In the genomic region with DNA sequence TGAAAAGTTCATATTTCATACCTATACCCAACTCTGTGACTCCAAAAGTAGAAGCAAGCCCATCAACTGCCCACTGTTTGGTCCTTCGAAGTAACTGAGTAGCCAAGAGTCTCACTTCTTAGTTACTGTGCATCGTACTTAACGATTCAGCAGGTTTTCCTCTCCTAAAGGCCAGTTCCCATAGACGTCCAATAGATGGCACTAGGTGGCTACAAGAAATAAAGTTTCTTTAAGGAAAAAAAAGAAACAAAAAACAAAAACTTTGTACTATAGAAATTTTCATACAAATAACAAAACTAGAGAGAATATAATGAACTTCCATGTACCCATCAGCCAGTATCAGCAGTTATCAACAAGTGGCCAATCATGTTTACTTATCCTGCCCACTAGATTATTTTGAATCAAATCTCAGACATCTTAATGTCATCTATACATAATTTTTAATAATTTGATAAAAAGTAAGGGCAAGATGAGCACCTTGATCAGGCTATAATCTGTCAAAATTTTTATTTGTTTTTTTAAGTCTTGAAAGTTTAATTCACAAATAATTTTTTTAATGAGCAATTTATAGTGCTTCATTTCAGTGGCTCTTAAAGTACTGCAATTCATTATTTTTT, we compare ENCODE assay signal across 8 cellular contexts.
DNase-seq lines count a peak whose midpoint lies in the region; ATAC-seq and TF ChIP-seq lines count a peak whose summit lies in the region.

No MANE protein-coding gene starts in this region.

- no peak overlapping the region for H3K4me3 ChIP-seq in hepatocyte
- no peak overlapping the region for H3K4me3 ChIP-seq in stomach

- 15% methylated on average over 4 of the region's 4 CpGs for WGBS in hepatocyte (ENCODE audit: low lambda C conversion rate, missing lambda C conversion rate)
- WGBS in stomach, 5 donors = 6 to 17% (median 7%) methylated on average over 4 of the region's 4 CpGs

- DNase-seq in D341Med (ENCODE audit: low spot score) (peak; percentile 46), GM19240 (ENCODE audit: insufficient read length, low spot score) (peak; percentile 11), NCI-H146 (lab: John Stamatoyannopoulos, UW) (peak; percentile 56), hepatocyte (ENCODE audit: low spot score) (peak; percentile 79), stomach (no peak)
- peak; percentile 26 for DNase-seq in activated CD8-positive, alpha-beta T cell treated with anti-CD3 and anti-CD28 coated beads, Interleukin-2, amount 10 ng/mL, durations not matched to agents 7 days and 5 days
- no peak for DNase-seq in T-helper 2 cell treated with Interferon-gamma antibody and Interleukin-4, amounts not matched to agents 5 μg/mL and 100 μg/mL, for 36 hours (ENCODE audit: low spot score)

- no peaks in the 10 kb centered on the region for H4K20me1 ChIP-seq in hepatocyte (ENCODE audit: insufficient read depth, poor library complexity, severe bottlenecking)

- POLR2A ChIA-PET in activated CD8-positive, alpha-beta T cell treated with anti-CD3 and anti-CD28 coated beads, Interleukin-2, amount 10 ng/mL, durations not matched to agents 7 days and 5 days (lab: Charles Lee) = no interaction called here

- ATAC-seq in activated CD8-positive, alpha-beta T cell treated with anti-CD3 and anti-CD28 coated beads, Interleukin-2, amount 10 ng/mL, durations not matched to agents 7 days and 5 days = no peak
- no peak for ATAC-seq in GM21360 (IDR thresholded peaks at IDR 0.05; ENCODE audit: unreplicated experiment)

- H3K27ac Mint-ChIP-seq in activated CD8-positive, alpha-beta T cell treated with anti-CD3 and anti-CD28 coated beads, Interleukin-2, amount 10 ng/mL, durations not matched to agents 7 days and 5 days = no peak overlapping the region
- H3K27ac Mint-ChIP-seq in T-helper 2 cell treated with Interferon-gamma antibody and Interleukin-4, amounts not matched to agents 5 μg/mL and 100 μg/mL, for 36 hours = no peak overlapping the region

- peak; percentile 82 for TF ChIP-seq CTCF in hepatocyte (IDR thresholded peaks at IDR 0.05; ENCODE audit: poor library complexity)
- TF ChIP-seq CTCF in stomach (IDR thresholded peaks at IDR 0.05) = peak in 4 of 7 experiments; percentile 58 to 62 (median 60)

- H3K4me1 Mint-ChIP-seq in activated CD8-positive, alpha-beta T cell treated with anti-CD3 and anti-CD28 coated beads, Interleukin-2, amount 10 ng/mL, durations not matched to agents 7 days and 5 days (ENCODE audit: low read depth) = no peaks in the 10 kb centered on the region
- H3K4me1 Mint-ChIP-seq in T-helper 2 cell treated with Interferon-gamma antibody and Interleukin-4, amounts not matched to agents 5 μg/mL and 100 μg/mL, for 36 hours (ENCODE audit: low read depth) = no peaks in the 10 kb centered on the region

- TF ChIP-seq EP300 in stomach (IDR thresholded peaks at IDR 0.05) = no peak

- no peak overlapping the region for H3K4me2 ChIP-seq in hepatocyte

- intact Hi-C loops in stomach (cut with DNase I; ENCODE audit: low total_unique reads) = no loop called here

- H3K27ac ChIP-seq in hepatocyte (no peak overlapping the region), stomach (no peak overlapping the region)

- H3K9me3 Mint-ChIP-seq in activated CD8-positive, alpha-beta T cell treated with anti-CD3 and anti-CD28 coated beads, Interleukin-2, amount 10 ng/mL, durations not matched to agents 7 days and 5 days (ENCODE audit: insufficient read depth) = no peaks in the 10 kb centered on the region
- H3K9me3 Mint-ChIP-seq in T-helper 2 cell treated with Interferon-gamma antibody and Interleukin-4, amounts not matched to agents 5 μg/mL and 100 μg/mL, for 36 hours = no peaks in the 10 kb centered on the region

- H3K4me3 Mint-ChIP-seq in activated CD8-positive, alpha-beta T cell treated with anti-CD3 and anti-CD28 coated beads, Interleukin-2, amount 10 ng/mL, durations not matched to agents 7 days and 5 days = no peak overlapping the region
- H3K4me3 Mint-ChIP-seq in T-helper 2 cell treated with Interferon-gamma antibody and Interleukin-4, amounts not matched to agents 5 μg/mL and 100 μg/mL, for 36 hours = no peak overlapping the region

- CTCF ChIA-PET in activated CD8-positive, alpha-beta T cell treated with anti-CD3 and anti-CD28 coated beads, Interleukin-2, amount 10 ng/mL, durations not matched to agents 7 days and 5 days (lab: Charles Lee) = interaction anchor here (3.6 kb wide), 1 partner anchor 90 kb away, joined by 27 read pairs; no protein-coding TSS in a partner anchor

- H3K4me1 ChIP-seq in hepatocyte (ENCODE audit: insufficient read depth) = no peaks in the 10 kb centered on the region
- peaks cover 0 to 9% (median 3%) of the 10 kb centered on the region in 4 donors for H3K4me1 ChIP-seq in stomach

- no peaks in the 10 kb centered on the region for H3K79me2 ChIP-seq in hepatocyte

- H3K27me3 Mint-ChIP-seq in activated CD8-positive, alpha-beta T cell treated with anti-CD3 and anti-CD28 coated beads, Interleukin-2, amount 10 ng/mL, durations not matched to agents 7 days and 5 days (ENCODE audit: low read depth) = peaks cover 8% of the 10 kb centered on the region
- H3K27me3 Mint-ChIP-seq in T-helper 2 cell treated with Interferon-gamma antibody and Interleukin-4, amounts not matched to agents 5 μg/mL and 100 μg/mL, for 36 hours (ENCODE audit: low read depth) = no peaks in the 10 kb centered on the region

- no peaks in the 10 kb centered on the region for H3K9me2 ChIP-seq in hepatocyte (replicated peaks; ENCODE audit: insufficient read depth)

- no peaks in the 10 kb centered on the region for H3K36me3 ChIP-seq in hepatocyte (replicated peaks; ENCODE audit: insufficient read depth, low read depth)
- H3K36me3 ChIP-seq in stomach = no peaks in the 10 kb centered on the region

- no peaks in the 10 kb centered on the region for H3K36me3 Mint-ChIP-seq in activated CD8-positive, alpha-beta T cell treated with anti-CD3 and anti-CD28 coated beads, Interleukin-2, amount 10 ng/mL, durations not matched to agents 7 days and 5 days (ENCODE audit: low read depth)
- no peaks in the 10 kb centered on the region for H3K36me3 Mint-ChIP-seq in T-helper 2 cell treated with Interferon-gamma antibody and Interleukin-4, amounts not matched to agents 5 μg/mL and 100 μg/mL, for 36 hours (ENCODE audit: low read depth)

- no peak for TF ChIP-seq POLR2A in stomach (IDR thresholded peaks at IDR 0.05)

- H3K27me3 ChIP-seq in hepatocyte (no peaks in the 10 kb centered on the region), stomach (no peaks in the 10 kb centered on the region)

- H3K9me3 ChIP-seq in hepatocyte (ENCODE audit: low read depth) (no peaks in the 10 kb centered on the region), stomach (no peaks in the 10 kb centered on the region)

- no peak overlapping the region for H2AFZ ChIP-seq in hepatocyte

Comparison
In these comparisons a context has a peak if more than half of its experiments do, and no peak if none do; other contexts are left out.
1. DNase-seq: peak in D341Med (single experiment), GM19240 (single experiment), NCI-H146 (single experiment), activated CD8-positive, alpha-beta T cell treated with anti-CD3 and anti-CD28 coated beads, Interleukin-2, amount 10 ng/mL, durations not matched to agents 7 days and 5 days (single experiment) and hepatocyte (single experiment); none in stomach (single experiment) and T-helper 2 cell treated with Interferon-gamma antibody and Interleukin-4, amounts not matched to agents 5 μg/mL and 100 μg/mL, for 36 hours (single experiment).